ENCODE assay signal across 1 cellular context in the genomic region with DNA sequence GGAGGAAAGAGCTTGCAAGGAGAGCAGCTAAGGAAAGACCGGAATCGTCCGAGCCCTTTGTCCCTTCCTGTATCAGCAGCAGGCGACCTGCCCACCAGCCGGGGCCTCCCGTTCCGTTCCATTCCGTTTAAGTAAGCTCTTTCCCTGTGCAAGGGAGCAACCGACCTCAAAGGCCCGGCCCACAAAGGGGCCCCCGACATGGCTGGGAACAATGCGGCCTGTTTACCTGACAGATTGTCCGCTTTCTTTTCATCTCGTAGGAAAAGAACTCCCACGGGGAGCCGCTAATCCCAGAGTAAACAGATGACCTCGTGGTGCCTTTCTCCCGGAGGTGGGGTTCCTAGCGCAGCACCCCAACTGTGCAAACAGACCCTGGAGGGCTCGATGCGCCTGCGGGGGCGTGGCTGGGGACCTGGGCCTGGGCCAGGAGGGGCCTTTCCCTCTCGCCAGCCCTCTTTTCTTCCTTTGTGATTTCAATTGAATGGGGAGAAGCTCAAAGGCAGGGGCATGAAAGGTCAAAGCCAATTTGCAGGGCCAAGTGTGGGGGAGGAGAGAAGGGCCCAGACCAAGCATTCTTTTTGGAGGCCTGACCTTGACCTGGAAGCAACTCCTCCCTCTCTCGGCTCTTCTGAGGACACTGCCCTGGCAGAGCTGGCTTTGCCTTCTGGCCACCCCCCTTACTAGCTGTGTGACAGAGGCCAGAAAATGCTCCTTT.
A peak's percentile ranks its signal among the peaks of the same experiment; 100 is the strongest.
TF ChIP-seq lines count a peak whose summit lies in the region.

No MANE protein-coding gene starts in this region.

TF ChIP-seq in HepG2, 621 proteins besides CTCF, POLR2A, EP300 and RAD21 (continued from another document and continues in another):
- TF ChIP-seq, protein P1, sequence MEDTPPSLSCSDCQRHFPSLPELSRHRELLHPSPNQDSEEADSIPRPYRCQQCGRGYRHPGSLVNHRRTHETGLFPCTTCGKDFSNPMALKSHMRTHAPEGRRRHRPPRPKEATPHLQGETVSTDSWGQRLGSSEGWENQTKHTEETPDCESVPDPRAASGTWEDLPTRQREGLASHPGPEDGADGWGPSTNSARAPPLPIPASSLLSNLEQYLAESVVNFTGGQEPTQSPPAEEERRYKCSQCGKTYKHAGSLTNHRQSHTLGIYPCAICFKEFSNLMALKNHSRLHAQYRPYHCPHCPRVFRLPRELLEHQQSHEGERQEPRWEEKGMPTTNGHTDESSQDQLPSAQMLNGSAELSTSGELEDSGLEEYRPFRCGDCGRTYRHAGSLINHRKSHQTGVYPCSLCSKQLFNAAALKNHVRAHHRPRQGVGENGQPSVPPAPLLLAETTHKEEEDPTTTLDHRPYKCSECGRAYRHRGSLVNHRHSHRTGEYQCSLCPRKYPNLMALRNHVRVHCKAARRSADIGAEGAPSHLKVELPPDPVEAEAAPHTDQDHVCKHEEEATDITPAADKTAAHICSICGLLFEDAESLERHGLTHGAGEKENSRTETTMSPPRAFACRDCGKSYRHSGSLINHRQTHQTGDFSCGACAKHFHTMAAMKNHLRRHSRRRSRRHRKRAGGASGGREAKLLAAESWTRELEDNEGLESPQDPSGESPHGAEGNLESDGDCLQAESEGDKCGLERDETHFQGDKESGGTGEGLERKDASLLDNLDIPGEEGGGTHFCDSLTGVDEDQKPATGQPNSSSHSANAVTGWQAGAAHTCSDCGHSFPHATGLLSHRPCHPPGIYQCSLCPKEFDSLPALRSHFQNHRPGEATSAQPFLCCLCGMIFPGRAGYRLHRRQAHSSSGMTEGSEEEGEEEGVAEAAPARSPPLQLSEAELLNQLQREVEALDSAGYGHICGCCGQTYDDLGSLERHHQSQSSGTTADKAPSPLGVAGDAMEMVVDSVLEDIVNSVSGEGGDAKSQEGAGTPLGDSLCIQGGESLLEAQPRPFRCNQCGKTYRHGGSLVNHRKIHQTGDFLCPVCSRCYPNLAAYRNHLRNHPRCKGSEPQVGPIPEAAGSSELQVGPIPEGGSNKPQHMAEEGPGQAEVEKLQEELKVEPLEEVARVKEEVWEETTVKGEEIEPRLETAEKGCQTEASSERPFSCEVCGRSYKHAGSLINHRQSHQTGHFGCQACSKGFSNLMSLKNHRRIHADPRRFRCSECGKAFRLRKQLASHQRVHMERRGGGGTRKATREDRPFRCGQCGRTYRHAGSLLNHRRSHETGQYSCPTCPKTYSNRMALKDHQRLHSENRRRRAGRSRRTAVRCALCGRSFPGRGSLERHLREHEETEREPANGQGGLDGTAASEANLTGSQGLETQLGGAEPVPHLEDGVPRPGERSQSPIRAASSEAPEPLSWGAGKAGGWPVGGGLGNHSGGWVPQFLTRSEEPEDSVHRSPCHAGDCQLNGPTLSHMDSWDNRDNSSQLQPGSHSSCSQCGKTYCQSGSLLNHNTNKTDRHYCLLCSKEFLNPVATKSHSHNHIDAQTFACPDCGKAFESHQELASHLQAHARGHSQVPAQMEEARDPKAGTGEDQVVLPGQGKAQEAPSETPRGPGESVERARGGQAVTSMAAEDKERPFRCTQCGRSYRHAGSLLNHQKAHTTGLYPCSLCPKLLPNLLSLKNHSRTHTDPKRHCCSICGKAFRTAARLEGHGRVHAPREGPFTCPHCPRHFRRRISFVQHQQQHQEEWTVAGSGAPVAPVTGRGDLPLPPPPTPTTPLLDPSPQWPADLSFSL (CRISPR knock-in tag; IDR thresholded peaks at IDR 0.05), result peak; percentile 46; the same call in 1 of the 2 replicates
- TF ChIP-seq ZNF510 (CRISPR knock-in tag; IDR thresholded peaks at IDR 0.05; ENCODE audit: low read depth) (peak; percentile 84), ZNF225 (CRISPR knock-in tag; IDR thresholded peaks at IDR 0.05) (no peak), ZNF329 (CRISPR knock-in tag; IDR thresholded peaks at IDR 0.05; ENCODE audit: low read depth) (peak; percentile 62; the same call in 1 of the 2 replicates), ZNF44 (CRISPR knock-in tag; IDR thresholded peaks at IDR 0.05) (no peak; the same call in none of the 2 replicates), REL (CRISPR knock-in tag; conservative IDR thresholded peaks at IDR 0.05) (peak; percentile 88; the same call in 1 of the 2 replicates), STAG1 (CRISPR knock-in tag; IDR thresholded peaks at IDR 0.05) (peak; percentile 37), POLR2AphosphoS5 (IDR thresholded peaks at IDR 0.05; ENCODE audit: low read depth, low read length) (no peak; the same call in 1 of the 2 replicates), ZNF350 (CRISPR knock-in tag; IDR thresholded peaks at IDR 0.05; ENCODE audit: borderline replicate concordance, low read depth) (peak; percentile 99), TARDBP (CRISPR knock-in tag; IDR thresholded peaks at IDR 0.05) (peak; percentile 100), ZNF430 (CRISPR knock-in tag; IDR thresholded peaks at IDR 0.05) (peak; percentile 92), SMARCC2 (IDR thresholded peaks at IDR 0.05) (no peak), DMAP1 (CRISPR knock-in tag; IDR thresholded peaks at IDR 0.05) (peak; percentile 95), ZNF567 (CRISPR knock-in tag; IDR thresholded peaks at IDR 0.05; ENCODE audit: borderline replicate concordance) (peak; percentile 96; the same call in 1 of the 2 replicates), NFE2 (CRISPR knock-in tag; IDR thresholded peaks at IDR 0.05) (no peak), TOE1 (CRISPR knock-in tag; IDR thresholded peaks at IDR 0.05) (peak; percentile 99; the same call in 1 of the 2 replicates), SP4 (CRISPR knock-in tag; IDR thresholded peaks at IDR 0.05) (peak; percentile 80; the same call in 1 of the 2 replicates), AKAP8 (CRISPR knock-in tag; IDR thresholded peaks at IDR 0.05) (peak; percentile 93), CBX2 (IDR thresholded peaks at IDR 0.05; ENCODE audit: low read depth, low read length) (peak; percentile 77; the same call in 1 of the 2 replicates), CBX2 (CRISPR knock-in tag; IDR thresholded peaks at IDR 0.05; ENCODE audit: low read depth) (no peak; the same call in 1 of the 2 replicates), ZNF3 (CRISPR knock-in tag; IDR thresholded peaks at IDR 0.05) (peak; percentile 67), STAT5B (CRISPR knock-in tag; IDR thresholded peaks at IDR 0.05) (peak; percentile 78; the same call in 1 of the 2 replicates), ZNF629 (CRISPR knock-in tag; conservative IDR thresholded peaks at IDR 0.05) (peak; percentile 77), SMAD3 (CRISPR knock-in tag; IDR thresholded peaks at IDR 0.05) (peak; percentile 100), ZNF331 (CRISPR knock-in tag; IDR thresholded peaks at IDR 0.05) (peak; percentile 95)
- TF ChIP-seq, protein P2, sequence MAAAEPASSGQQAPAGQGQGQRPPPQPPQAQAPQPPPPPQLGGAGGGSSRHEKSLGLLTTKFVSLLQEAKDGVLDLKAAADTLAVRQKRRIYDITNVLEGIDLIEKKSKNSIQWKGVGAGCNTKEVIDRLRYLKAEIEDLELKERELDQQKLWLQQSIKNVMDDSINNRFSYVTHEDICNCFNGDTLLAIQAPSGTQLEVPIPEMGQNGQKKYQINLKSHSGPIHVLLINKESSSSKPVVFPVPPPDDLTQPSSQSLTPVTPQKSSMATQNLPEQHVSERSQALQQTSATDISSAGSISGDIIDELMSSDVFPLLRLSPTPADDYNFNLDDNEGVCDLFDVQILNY (CRISPR knock-in tag; conservative IDR thresholded peaks at IDR 0.05), result no peak
- TF ChIP-seq, protein P3, sequence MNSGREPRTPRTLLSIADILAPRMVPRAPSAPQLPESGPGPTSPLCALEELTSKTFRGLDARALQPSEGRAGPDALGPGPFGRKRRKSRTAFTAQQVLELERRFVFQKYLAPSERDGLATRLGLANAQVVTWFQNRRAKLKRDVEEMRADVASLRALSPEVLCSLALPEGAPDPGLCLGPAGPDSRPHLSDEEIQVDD (CRISPR knock-in tag; IDR thresholded peaks at IDR 0.05; ENCODE audit: borderline replicate concordance), result 0 out of 2 replicates have a peak, but pooled peaks have one; percentile 21
- TF ChIP-seq, protein P4, sequence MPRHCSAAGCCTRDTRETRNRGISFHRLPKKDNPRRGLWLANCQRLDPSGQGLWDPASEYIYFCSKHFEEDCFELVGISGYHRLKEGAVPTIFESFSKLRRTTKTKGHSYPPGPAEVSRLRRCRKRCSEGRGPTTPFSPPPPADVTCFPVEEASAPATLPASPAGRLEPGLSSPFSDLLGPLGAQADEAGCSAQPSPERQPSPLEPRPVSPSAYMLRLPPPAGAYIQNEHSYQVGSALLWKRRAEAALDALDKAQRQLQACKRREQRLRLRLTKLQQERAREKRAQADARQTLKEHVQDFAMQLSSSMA (CRISPR knock-in tag; IDR thresholded peaks at IDR 0.05), result no peak
- TF ChIP-seq, protein P5, sequence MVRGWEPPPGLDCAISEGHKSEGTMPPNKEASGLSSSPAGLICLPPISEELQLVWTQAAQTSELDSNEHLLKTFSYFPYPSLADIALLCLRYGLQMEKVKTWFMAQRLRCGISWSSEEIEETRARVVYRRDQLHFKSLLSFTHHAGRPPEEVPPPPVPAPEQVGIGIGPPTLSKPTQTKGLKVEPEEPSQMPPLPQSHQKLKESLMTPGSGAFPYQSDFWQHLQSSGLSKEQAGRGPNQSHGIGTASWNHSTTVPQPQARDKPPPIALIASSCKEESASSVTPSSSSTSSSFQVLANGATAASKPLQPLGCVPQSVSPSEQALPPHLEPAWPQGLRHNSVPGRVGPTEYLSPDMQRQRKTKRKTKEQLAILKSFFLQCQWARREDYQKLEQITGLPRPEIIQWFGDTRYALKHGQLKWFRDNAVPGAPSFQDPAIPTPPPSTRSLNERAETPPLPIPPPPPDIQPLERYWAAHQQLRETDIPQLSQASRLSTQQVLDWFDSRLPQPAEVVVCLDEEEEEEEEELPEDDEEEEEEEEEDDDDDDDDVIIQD (CRISPR knock-in tag; IDR thresholded peaks at IDR 0.05; ENCODE audit: low read depth), result peak; percentile 77; the same call in 1 of the 2 replicates
- TF ChIP-seq, protein P6, sequence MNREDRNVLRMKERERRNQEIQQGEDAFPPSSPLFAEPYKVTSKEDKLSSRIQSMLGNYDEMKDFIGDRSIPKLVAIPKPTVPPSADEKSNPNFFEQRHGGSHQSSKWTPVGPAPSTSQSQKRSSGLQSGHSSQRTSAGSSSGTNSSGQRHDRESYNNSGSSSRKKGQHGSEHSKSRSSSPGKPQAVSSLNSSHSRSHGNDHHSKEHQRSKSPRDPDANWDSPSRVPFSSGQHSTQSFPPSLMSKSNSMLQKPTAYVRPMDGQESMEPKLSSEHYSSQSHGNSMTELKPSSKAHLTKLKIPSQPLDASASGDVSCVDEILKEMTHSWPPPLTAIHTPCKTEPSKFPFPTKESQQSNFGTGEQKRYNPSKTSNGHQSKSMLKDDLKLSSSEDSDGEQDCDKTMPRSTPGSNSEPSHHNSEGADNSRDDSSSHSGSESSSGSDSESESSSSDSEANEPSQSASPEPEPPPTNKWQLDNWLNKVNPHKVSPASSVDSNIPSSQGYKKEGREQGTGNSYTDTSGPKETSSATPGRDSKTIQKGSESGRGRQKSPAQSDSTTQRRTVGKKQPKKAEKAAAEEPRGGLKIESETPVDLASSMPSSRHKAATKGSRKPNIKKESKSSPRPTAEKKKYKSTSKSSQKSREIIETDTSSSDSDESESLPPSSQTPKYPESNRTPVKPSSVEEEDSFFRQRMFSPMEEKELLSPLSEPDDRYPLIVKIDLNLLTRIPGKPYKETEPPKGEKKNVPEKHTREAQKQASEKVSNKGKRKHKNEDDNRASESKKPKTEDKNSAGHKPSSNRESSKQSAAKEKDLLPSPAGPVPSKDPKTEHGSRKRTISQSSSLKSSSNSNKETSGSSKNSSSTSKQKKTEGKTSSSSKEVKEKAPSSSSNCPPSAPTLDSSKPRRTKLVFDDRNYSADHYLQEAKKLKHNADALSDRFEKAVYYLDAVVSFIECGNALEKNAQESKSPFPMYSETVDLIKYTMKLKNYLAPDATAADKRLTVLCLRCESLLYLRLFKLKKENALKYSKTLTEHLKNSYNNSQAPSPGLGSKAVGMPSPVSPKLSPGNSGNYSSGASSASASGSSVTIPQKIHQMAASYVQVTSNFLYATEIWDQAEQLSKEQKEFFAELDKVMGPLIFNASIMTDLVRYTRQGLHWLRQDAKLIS (CRISPR knock-in tag; IDR thresholded peaks at IDR 0.05), result 0 out of 2 replicates have a peak, but pooled peaks have one; percentile 72
- TF ChIP-seq, protein P7, sequence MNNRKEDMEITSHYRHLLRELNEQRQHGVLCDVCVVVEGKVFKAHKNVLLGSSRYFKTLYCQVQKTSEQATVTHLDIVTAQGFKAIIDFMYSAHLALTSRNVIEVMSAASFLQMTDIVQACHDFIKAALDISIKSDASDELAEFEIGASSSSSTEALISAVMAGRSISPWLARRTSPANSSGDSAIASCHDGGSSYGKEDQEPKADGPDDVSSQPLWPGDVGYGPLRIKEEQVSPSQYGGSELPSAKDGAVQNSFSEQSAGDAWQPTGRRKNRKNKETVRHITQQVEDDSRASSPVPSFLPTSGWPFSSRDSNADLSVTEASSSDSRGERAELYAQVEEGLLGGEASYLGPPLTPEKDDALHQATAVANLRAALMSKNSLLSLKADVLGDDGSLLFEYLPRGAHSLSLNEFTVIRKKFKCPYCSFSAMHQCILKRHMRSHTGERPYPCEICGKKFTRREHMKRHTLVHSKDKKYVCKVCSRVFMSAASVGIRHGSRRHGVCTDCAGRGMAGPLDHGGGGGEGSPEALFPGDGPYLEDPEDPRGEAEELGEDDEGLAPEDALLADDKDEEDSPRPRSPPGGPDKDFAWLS (CRISPR knock-in tag; IDR thresholded peaks at IDR 0.05; ENCODE audit: borderline replicate concordance), result peak; percentile 99
- TF ChIP-seq, protein P8, sequence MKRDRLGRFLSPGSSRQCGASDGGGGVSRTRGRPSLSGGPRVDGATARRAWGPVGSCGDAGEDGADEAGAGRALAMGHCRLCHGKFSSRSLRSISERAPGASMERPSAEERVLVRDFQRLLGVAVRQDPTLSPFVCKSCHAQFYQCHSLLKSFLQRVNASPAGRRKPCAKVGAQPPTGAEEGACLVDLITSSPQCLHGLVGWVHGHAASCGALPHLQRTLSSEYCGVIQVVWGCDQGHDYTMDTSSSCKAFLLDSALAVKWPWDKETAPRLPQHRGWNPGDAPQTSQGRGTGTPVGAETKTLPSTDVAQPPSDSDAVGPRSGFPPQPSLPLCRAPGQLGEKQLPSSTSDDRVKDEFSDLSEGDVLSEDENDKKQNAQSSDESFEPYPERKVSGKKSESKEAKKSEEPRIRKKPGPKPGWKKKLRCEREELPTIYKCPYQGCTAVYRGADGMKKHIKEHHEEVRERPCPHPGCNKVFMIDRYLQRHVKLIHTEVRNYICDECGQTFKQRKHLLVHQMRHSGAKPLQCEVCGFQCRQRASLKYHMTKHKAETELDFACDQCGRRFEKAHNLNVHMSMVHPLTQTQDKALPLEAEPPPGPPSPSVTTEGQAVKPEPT (CRISPR knock-in tag; IDR thresholded peaks at IDR 0.05; ENCODE audit: low read depth), result peak; percentile 97; the same call in 1 of the 2 replicates
- TF ChIP-seq, protein P9, sequence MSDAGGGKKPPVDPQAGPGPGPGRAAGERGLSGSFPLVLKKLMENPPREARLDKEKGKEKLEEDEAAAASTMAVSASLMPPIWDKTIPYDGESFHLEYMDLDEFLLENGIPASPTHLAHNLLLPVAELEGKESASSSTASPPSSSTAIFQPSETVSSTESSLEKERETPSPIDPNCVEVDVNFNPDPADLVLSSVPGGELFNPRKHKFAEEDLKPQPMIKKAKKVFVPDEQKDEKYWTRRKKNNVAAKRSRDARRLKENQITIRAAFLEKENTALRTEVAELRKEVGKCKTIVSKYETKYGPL (CRISPR knock-in tag; IDR thresholded peaks at IDR 0.05), result 0 out of 2 replicates have a peak, but pooled peaks have one; percentile 52
